ENCODE assay signal across 9 cellular contexts in the genomic region with DNA sequence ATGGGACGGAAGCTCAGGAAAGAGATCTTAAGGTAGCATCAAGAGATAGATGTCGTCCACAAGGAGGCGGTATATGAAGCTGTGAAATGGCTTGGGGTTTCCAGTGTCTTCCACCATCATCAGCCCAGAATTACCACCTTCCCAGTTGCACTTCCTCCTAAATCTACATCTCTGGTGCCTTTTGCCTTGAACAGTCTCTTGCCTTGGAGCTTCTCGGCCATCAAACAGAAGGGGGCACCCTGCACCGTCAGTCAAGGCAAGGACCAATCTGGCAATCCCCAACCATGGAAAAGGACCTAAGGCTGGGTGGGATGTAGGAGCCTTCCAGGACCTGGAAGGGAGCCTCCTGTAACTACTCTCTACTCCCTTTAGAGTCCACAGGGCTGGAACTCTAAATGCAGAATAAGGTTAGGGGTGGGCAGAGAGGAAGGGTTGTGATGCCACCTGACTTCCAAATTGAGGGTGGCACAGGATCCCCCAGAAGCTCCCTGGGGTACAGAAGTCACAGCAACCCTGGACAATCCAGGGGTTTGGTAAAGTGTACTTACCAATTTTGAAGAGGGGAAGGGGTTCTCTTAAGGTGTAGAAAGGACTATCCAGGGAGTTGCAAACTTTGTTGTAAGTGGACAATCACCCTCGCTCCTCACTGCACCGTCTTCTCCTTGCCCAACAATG. TPM values are rescaled to one million over a fixed set of nuclear protein-coding genes. Genes with fewer than 3 reads are reported as not detected.
DNase-seq lines count a peak whose midpoint lies in the region; ATAC-seq, FAIRE-seq and TF ChIP-seq lines count a peak whose summit lies in the region.
"Had no signal": no experiment of that assay in that cellular context is flagged by ENCODE, and none has a peak within 500 bp of the region (broad histone marks: within the 10 kb centered on the region; RNA-seq: fewer than 3 reads in every experiment).

No MANE protein-coding gene starts in this region.

- H2AFZ ChIP-seq in astrocyte (ENCODE audit: low read depth, low read length) (no peak overlapping the region), mesenchymal stem cell (ENCODE audit: low read depth, low read length) (no peak overlapping the region)

- 45% methylated on average over 6 of the region's 7 CpGs for WGBS in mesenchymal stem cell

- FAIRE-seq in astrocyte (lab: Jason Lieb, UNC): no peak

- DNase-seq in COLO668 (lab: John Stamatoyannopoulos, UW; ENCODE audit: unreplicated experiment) (peak; percentile 37), astrocyte (ENCODE audit: low read depth) (no peak), mesenchymal stem cell (no peak), AG08396 (ENCODE audit: low spot score) (no peak), NCI-H2081 treated with DMSO at 0.1 percent for 48 hours (lab: John Stamatoyannopoulos, UW) (no peak)
- DNase-seq in stimulated activated CD4-positive, alpha-beta T cell treated with anti-CD3 and anti-CD28 coated beads, Interleukin-4, amount 100 ng/mL, for 1 hour: no peak
- DNase-seq in activated CD8-positive, alpha-beta memory T cell treated with anti-CD3 and anti-CD28 coated beads, Interleukin-2, amount 10 ng/mL, durations not matched to agents 7 days and 5 days: no peak

- H3K4me1 ChIP-seq in astrocyte (ENCODE audit: insufficient read depth, low read length) (no peaks in the 10 kb centered on the region), mesenchymal stem cell (ENCODE audit: control insufficient read depth, insufficient read depth, low read depth, low read length) (peaks cover 15% of the 10 kb centered on the region)

- no peak overlapping the region for H2AK5ac ChIP-seq in mesenchymal stem cell (ENCODE audit: low read length, severe bottlenecking)

- no peak overlapping the region for H3K4ac ChIP-seq in mesenchymal stem cell (ENCODE audit: low read depth in 1 of 2, low read length in 2 of 2)

- no peak overlapping the region for H2BK120ac ChIP-seq in mesenchymal stem cell (ENCODE audit: low read depth, low read length)

- H3K27me3 Mint-ChIP-seq in astrocyte (ENCODE audit: low read depth, unreplicated experiment): peaks cover 41% of the 10 kb centered on the region
- peaks cover 37% of the 10 kb centered on the region for H3K27me3 Mint-ChIP-seq in activated CD8-positive, alpha-beta memory T cell treated with anti-CD3 and anti-CD28 coated beads, Interleukin-2, amount 10 ng/mL, durations not matched to agents 7 days and 5 days

- H2BK15ac ChIP-seq in mesenchymal stem cell (ENCODE audit: low read depth, poor library complexity, severe bottlenecking): no peak overlapping the region

- H3K9me3 Mint-ChIP-seq in astrocyte (ENCODE audit: unreplicated experiment): no peaks in the 10 kb centered on the region
- no peaks in the 10 kb centered on the region for H3K9me3 Mint-ChIP-seq in activated CD8-positive, alpha-beta memory T cell treated with anti-CD3 and anti-CD28 coated beads, Interleukin-2, amount 10 ng/mL, durations not matched to agents 7 days and 5 days (ENCODE audit: low read depth)
- H3K9me3 Mint-ChIP-seq: T-helper 1 cell treated with Interleukin-12 subunit alpha and Interleukin-12 subunit beta and Interleukin-4 antibody, amounts not matched to agents 30 μg/mL and 1 μg/mL, for 36 hours had no signal

- H3K4me3 ChIP-seq in astrocyte (ENCODE audit: insufficient read depth, low read depth, low read length) (no peak overlapping the region), mesenchymal stem cell (ENCODE audit: insufficient read depth in 1 of 2, low read depth in 1 of 2, low read length in 2 of 2) (no peak overlapping the region)

- no peaks in the 10 kb centered on the region for H4K20me1 ChIP-seq in astrocyte (ENCODE audit: insufficient read depth, low read length)

- H3K9me3 ChIP-seq in astrocyte (ENCODE audit: insufficient read depth, low read depth, low read length): no peaks in the 10 kb centered on the region
- H3K9me3 ChIP-seq in mesenchymal stem cell (ENCODE audit: control insufficient read depth, low read length): no peaks in the 10 kb centered on the region

- CTCF ChIA-PET in activated CD8-positive, alpha-beta memory T cell treated with anti-CD3 and anti-CD28 coated beads, Interleukin-2, amount 10 ng/mL, durations not matched to agents 7 days and 5 days (lab: Charles Lee): interaction anchor here (1.0 to 1.1 kb wide), 2 partner anchors 26 to 391 kb away, joined by 3 to 4 read pairs; no protein-coding TSS in a partner anchor

- peak overlapping the region; percentile 81 for H3K4me2 ChIP-seq in astrocyte (ENCODE audit: low read length)
- peak overlapping the region; percentile 23 for H3K4me2 ChIP-seq in mesenchymal stem cell (ENCODE audit: low read length, poor library complexity, severe bottlenecking)

- H4K91ac ChIP-seq in mesenchymal stem cell (ENCODE audit: low read length): no peak overlapping the region

- H3K79me1 ChIP-seq in mesenchymal stem cell (replicated peaks; ENCODE audit: low read length, poor library complexity, severe bottlenecking): peaks cover 2% of the 10 kb centered on the region

- ATAC-seq in HG02759 (IDR thresholded peaks at IDR 0.05; ENCODE audit: unreplicated experiment): peak; percentile 70
- ATAC-seq in activated CD8-positive, alpha-beta memory T cell treated with anti-CD3 and anti-CD28 coated beads, Interleukin-2, amount 10 ng/mL, durations not matched to agents 7 days and 5 days: no peak

- peak overlapping the region in 1 of 2 experiments; percentile 49 for H3K23ac ChIP-seq in mesenchymal stem cell (ENCODE audit: low read length in 2 of 2)

- H3K36me3 ChIP-seq in astrocyte (ENCODE audit: insufficient read depth, low read length) (no peaks in the 10 kb centered on the region), mesenchymal stem cell (ENCODE audit: control insufficient read depth in 1 of 2, insufficient read depth in 2 of 2, low read depth in 1 of 2, low read length in 2 of 2) (no peaks in the 10 kb centered on the region)

- H3K9ac ChIP-seq in astrocyte (ENCODE audit: low read length) (no peak overlapping the region), mesenchymal stem cell (ENCODE audit: low read length) (no peak overlapping the region)

- peak overlapping the region; percentile 58 for H3K4me3 Mint-ChIP-seq in astrocyte (ENCODE audit: unreplicated experiment)
- no peak overlapping the region for H3K4me3 Mint-ChIP-seq in activated CD8-positive, alpha-beta memory T cell treated with anti-CD3 and anti-CD28 coated beads, Interleukin-2, amount 10 ng/mL, durations not matched to agents 7 days and 5 days
- H3K4me3 Mint-ChIP-seq: T-helper 1 cell treated with Interleukin-12 subunit alpha and Interleukin-12 subunit beta and Interleukin-4 antibody, amounts not matched to agents 30 μg/mL and 1 μg/mL, for 36 hours had no signal

- no peak overlapping the region for H3K14ac ChIP-seq in mesenchymal stem cell (ENCODE audit: low read length in 2 of 2)

- H3K36me3 Mint-ChIP-seq in astrocyte (ENCODE audit: low read depth, unreplicated experiment): no peaks in the 10 kb centered on the region
- H3K36me3 Mint-ChIP-seq in activated CD8-positive, alpha-beta memory T cell treated with anti-CD3 and anti-CD28 coated beads, Interleukin-2, amount 10 ng/mL, durations not matched to agents 7 days and 5 days: no peaks in the 10 kb centered on the region

- no peak overlapping the region for H2BK12ac ChIP-seq in mesenchymal stem cell (ENCODE audit: low read length in 2 of 2)

- H3K27me3 ChIP-seq in astrocyte (ENCODE audit: insufficient read depth, low read length): peaks cover 46% of the 10 kb centered on the region
- peaks cover 51 to 91% of the 10 kb centered on the region in 2 experiments for H3K27me3 ChIP-seq in mesenchymal stem cell (ENCODE audit: control insufficient read depth in 1 of 2, insufficient read depth in 1 of 2, low read length in 2 of 2)

- H3K18ac ChIP-seq in mesenchymal stem cell (ENCODE audit: low read depth in 1 of 2, low read length in 2 of 2): no peak overlapping the region

- H3K4me1 Mint-ChIP-seq in astrocyte (ENCODE audit: low read depth, unreplicated experiment): peaks cover 4% of the 10 kb centered on the region
- H3K4me1 Mint-ChIP-seq in activated CD8-positive, alpha-beta memory T cell treated with anti-CD3 and anti-CD28 coated beads, Interleukin-2, amount 10 ng/mL, durations not matched to agents 7 days and 5 days: no peaks in the 10 kb centered on the region

- H2BK5ac ChIP-seq in mesenchymal stem cell (ENCODE audit: low read depth, low read length, poor library complexity, severe bottlenecking): no peak overlapping the region

- no peak overlapping the region for H4K8ac ChIP-seq in mesenchymal stem cell (ENCODE audit: low read length)

- H3K27ac ChIP-seq in astrocyte (ENCODE audit: low read depth, low read length) (no peak overlapping the region), mesenchymal stem cell (ENCODE audit: low read length, poor library complexity, severe bottlenecking) (no peak overlapping the region)

- H3K79me2 ChIP-seq in astrocyte (ENCODE audit: insufficient read depth, low read length): no peaks in the 10 kb centered on the region

- H3K27ac Mint-ChIP-seq in astrocyte (ENCODE audit: unreplicated experiment): peak overlapping the region; percentile 14
- H3K27ac Mint-ChIP-seq in activated CD8-positive, alpha-beta memory T cell treated with anti-CD3 and anti-CD28 coated beads, Interleukin-2, amount 10 ng/mL, durations not matched to agents 7 days and 5 days: no peak overlapping the region
- H3K27ac Mint-ChIP-seq: T-helper 1 cell treated with Interleukin-12 subunit alpha and Interleukin-12 subunit beta and Interleukin-4 antibody, amounts not matched to agents 30 μg/mL and 1 μg/mL, for 36 hours had no signal

- TF ChIP-seq CTCF in astrocyte (IDR thresholded peaks at IDR 0.05; ENCODE audit: insufficient read depth, low read depth, low read length): no peak

RNA-seq across cellular contexts. Expression of a gene that starts 1.0 kb away (rescaled TPM):
- total RNA-seq in astrocyte: 0.91 and 1.5 TPM in 2 replicates
- 0.01 TPM for polyA plus RNA-seq in mesenchymal stem cell (2013, experiment 1 of 2)
- not detected for polyA plus RNA-seq in mesenchymal stem cell (2013, experiment 2 of 2)
- not detected for total RNA-seq in activated CD8-positive, alpha-beta memory T cell treated with anti-CD3 and anti-CD28 coated beads, Interleukin-2, amount 10 ng/mL, durations not matched to agents 7 days and 5 days
